Comparison of ENCODE assay signal across 21 cellular contexts in the genomic region with DNA sequence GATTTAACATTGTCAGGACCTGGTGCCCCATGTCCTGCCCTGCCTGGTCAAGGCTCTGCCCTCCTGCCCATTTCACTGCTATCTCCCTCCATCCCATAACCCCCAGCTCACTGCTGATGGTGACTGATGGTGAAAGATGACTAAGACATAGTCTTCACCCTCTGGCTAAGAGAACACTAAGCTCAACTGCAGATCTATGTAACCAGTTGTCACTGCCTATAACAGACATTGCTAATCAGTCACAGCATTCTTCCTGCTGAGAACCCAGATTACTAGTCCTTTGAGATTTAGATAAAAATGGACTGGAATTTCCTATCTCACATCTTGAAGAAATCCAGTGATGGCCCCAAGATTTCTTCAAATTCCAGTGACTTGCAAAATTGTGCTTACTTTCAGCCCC. TPM values are rescaled to one million over a fixed set of nuclear protein-coding genes. Genes with fewer than 3 reads are reported as not detected.
A peak's percentile ranks its signal among the peaks of the same experiment; 100 is the strongest.
DNase-seq lines count a peak whose midpoint lies in the region; ATAC-seq, FAIRE-seq and TF ChIP-seq lines count a peak whose summit lies in the region.
"Had no signal": no experiment of that assay in that cellular context is flagged by ENCODE, and none has a peak within 500 bp of the region (broad histone marks: within the 10 kb centered on the region; RNA-seq: fewer than 3 reads in every experiment).

No MANE protein-coding gene starts in this region.

- in situ Hi-C loops in GM23248 (cut with MboI), result no loop called here

- no peak overlapping the region for H3K4ac ChIP-seq in neuronal stem cell (ENCODE audit: low read length)

- no peak overlapping the region for H4K91ac ChIP-seq in neuronal stem cell (ENCODE audit: low read depth, low read length, poor library complexity)

- no peaks in the 10 kb centered on the region for H3K9me2 ChIP-seq in GM23248 (ENCODE audit: insufficient read depth)

- no peaks in the 10 kb centered on the region for H3K79me1 ChIP-seq in neuronal stem cell (ENCODE audit: low read depth, low read length)

- no peak overlapping the region for H3K14ac ChIP-seq in neuronal stem cell (ENCODE audit: low read length)

- H2BK15ac ChIP-seq in neuronal stem cell (ENCODE audit: low read length), result no peak overlapping the region

- H3K4me2 ChIP-seq in GM23248 (ENCODE audit: unreplicated experiment) (no peak overlapping the region), neuronal stem cell (ENCODE audit: insufficient read depth, low read length, poor library complexity, severe bottlenecking) (no peak overlapping the region)
- H3K4me2 ChIP-seq: BLaER1 had no signal

- no peak overlapping the region for H2BK5ac ChIP-seq in neuronal stem cell (ENCODE audit: low read length)

- no peak for TF ChIP-seq CTCF in bronchial epithelial cell (IDR thresholded peaks at IDR 0.05; ENCODE audit: insufficient read depth, low read length, severe bottlenecking)

- peaks cover 26% of the 10 kb centered on the region for H3K27me3 ChIP-seq in GM23248 (replicated peaks; ENCODE audit: insufficient read depth)
- H3K27me3 ChIP-seq in bronchial epithelial cell (ENCODE audit: control insufficient read depth, insufficient read depth, low read length), result peaks cover 1% of the 10 kb centered on the region
- H3K27me3 ChIP-seq in neuronal stem cell (ENCODE audit: control insufficient read depth in 3 of 3, insufficient read depth in 3 of 3, low read depth in 1 of 3, low read length in 3 of 3), result peaks cover 0 to 11% (median 0%) of the 10 kb centered on the region in 3 experiments
- H3K27me3 ChIP-seq: BLaER1 had no signal

- no peak overlapping the region for H4K8ac ChIP-seq in neuronal stem cell (ENCODE audit: low read depth, low read length)

- H3K36me3 ChIP-seq in GM23248 (ENCODE audit: low read depth) (no peaks in the 10 kb centered on the region), bronchial epithelial cell (ENCODE audit: control insufficient read depth, insufficient read depth, low read length) (no peaks in the 10 kb centered on the region), neuronal stem cell (replicated peaks in 1 of 2; ENCODE audit: control insufficient read depth in 2 of 2, insufficient read depth in 2 of 2, low read length in 2 of 2) (no peaks in the 10 kb centered on the region)
- H3K36me3 ChIP-seq: BLaER1 had no signal

- no peak overlapping the region for H2AK5ac ChIP-seq in neuronal stem cell (ENCODE audit: low read depth, low read length)

- ATAC-seq in HG02938 (IDR thresholded peaks at IDR 0.05; ENCODE audit: unreplicated experiment) (no peak), HG02571 (IDR thresholded peaks at IDR 0.05; ENCODE audit: unreplicated experiment) (no peak)
- ATAC-seq: T-cell had no signal

- H4K20me1 ChIP-seq in GM23248 (ENCODE audit: insufficient read depth), result no peaks in the 10 kb centered on the region
- H4K20me1 ChIP-seq: BLaER1 had no signal

- H2BK120ac ChIP-seq in neuronal stem cell (ENCODE audit: low read depth, low read length), result no peak overlapping the region

- no peaks in the 10 kb centered on the region for H3K79me2 ChIP-seq in GM23248 (ENCODE audit: insufficient read depth)

- H3K4me1 ChIP-seq in GM23248 (ENCODE audit: insufficient read depth) (no peaks in the 10 kb centered on the region), neuronal stem cell (ENCODE audit: control insufficient read depth in 2 of 2, insufficient read depth in 1 of 2, low read depth in 1 of 2, low read length in 2 of 2) (peaks cover 0 to 3% of the 10 kb centered on the region in 2 donors)

- no peak for FAIRE-seq in bronchial epithelial cell (lab: Jason Lieb, UNC)
- FAIRE-seq: G401.6, GM12892, GM19239 had no signal

- H3K9ac ChIP-seq in GM23248 (no peak overlapping the region), neuronal stem cell (ENCODE audit: low read depth, low read length, poor library complexity) (no peak overlapping the region)
- H3K9ac ChIP-seq: BLaER1 had no signal

- no peak overlapping the region for H3K4me3 ChIP-seq in GM23248
- no peak overlapping the region for H3K4me3 ChIP-seq in bronchial epithelial cell (ENCODE audit: low read depth, low read length)
- no peak overlapping the region for H3K4me3 ChIP-seq in neuronal stem cell (ENCODE audit: low read length in 2 of 2)
- H3K4me3 ChIP-seq: BLaER1, SK-N-MC had no signal

- no peaks in the 10 kb centered on the region for H3F3A ChIP-seq in GM23248 (ENCODE audit: insufficient read depth)

- H3K27ac ChIP-seq in GM23248, result no peak overlapping the region
- H3K27ac ChIP-seq in neuronal stem cell (replicated peaks; ENCODE audit: low read length), result no peak overlapping the region
- H3K27ac ChIP-seq: BLaER1, SK-N-MC had no signal

- H3K9me3 ChIP-seq in GM23248 (ENCODE audit: low read depth), result no peaks in the 10 kb centered on the region
- no peaks in the 10 kb centered on the region for H3K9me3 ChIP-seq in neuronal stem cell (replicated peaks in 1 of 2; ENCODE audit: control insufficient read depth in 2 of 2, insufficient read depth in 1 of 2, low read depth in 1 of 2, low read length in 2 of 2)
- H3K9me3 ChIP-seq: BLaER1 had no signal

- peak overlapping the region; percentile 80 for H3K23ac ChIP-seq in neuronal stem cell (ENCODE audit: low read depth, low read length, poor library complexity)

- no peak overlapping the region for H2BK12ac ChIP-seq in neuronal stem cell (ENCODE audit: low read length)

- DNase-seq in GM23248 (peak; percentile 16), RKO (ENCODE audit: low spot score) (peak; percentile 33), bronchial epithelial cell (ENCODE audit: low read depth) (peak; percentile 13), neuronal stem cell (ENCODE audit: low spot score) (no peak), C1 segment of cervical spinal cord (lab: John Stamatoyannopoulos, UW) (no peak), NCI-H2029 (lab: John Stamatoyannopoulos, UW) (no peak)
- DNase-seq: DMS153; IMR-90; NCI-H1436; NCI-H2081 treated with DMSO at 0.1 percent for 48 hours; NCI-H226; NCI-H526 treated with DMSO at 0.1 percent for 48 hours; NK-92 treated with Interleukin-12 subunit alpha and Interleukin-12 subunit beta, amount 100 ng/mL, for 24 hours; T-cell had no signal

- H2AFZ ChIP-seq in GM23248 (no peak overlapping the region), neuronal stem cell (ENCODE audit: low read length) (no peak overlapping the region)

- H3K18ac ChIP-seq in neuronal stem cell (ENCODE audit: low read length), result no peak overlapping the region

RNA-seq across cellular contexts. Expression of gene ZNF362, which starts 8.0 kb away (rescaled TPM):
- 9.6 and 9.7 TPM in 2 replicates for total RNA-seq in GM23248 (2014; rRNA removed; shearing (Covaris generic))
- polyA plus RNA-seq in GM23248 (2016; fragmentation: Nextera tagmentation; extraction: Ambion mirVana), result 26.0 and 28.8 TPM in 2 replicates
- total RNA-seq in bronchial epithelial cell, result 0.51 and 1.1 TPM in 2 replicates
- 42.6 TPM for polyA plus RNA-seq in neuronal stem cell (2013, experiment 1 of 2)
- polyA plus RNA-seq in neuronal stem cell (2013, experiment 2 of 2), result 45.2 TPM

Comparison
In these comparisons a context has a peak if more than half of its experiments do, and no peak if none do; other contexts are left out.
1. DNase-seq: peak in GM23248 (single experiment), RKO (single experiment) and bronchial epithelial cell (single experiment); none in neuronal stem cell (single experiment), C1 segment of cervical spinal cord (0 of 14) and NCI-H2029 (single experiment).